ENCODE assay signal across 10 cellular contexts in genomic region chr14:106094654-106095189, GRCh38.
DNase-seq lines count a peak whose midpoint lies in the region; ATAC-seq and TF ChIP-seq lines count a peak whose summit lies in the region.
"Had no signal": no experiment of that assay in that cellular context is flagged by ENCODE, and none has a peak within 500 bp of the region (broad histone marks: within the 10 kb centered on the region; RNA-seq: fewer than 3 reads in every experiment).

No MANE protein-coding gene starts in this region.

- DNase-seq in COR-L47 (lab: John Stamatoyannopoulos, UW) (peak; percentile 17), neural crest cell (ENCODE audit: low read depth, low spot score) (no peak), left ventricle myocardium superior (no peak), neuronal stem cell (ENCODE audit: low spot score) (no peak)
- peak; percentile 89 for DNase-seq in activated CD4-positive, alpha-beta memory T cell treated with anti-CD3 and anti-CD28 coated beads for 36 hours
- DNase-seq: PC-3 had no signal

- H3K9ac ChIP-seq in neuronal stem cell (ENCODE audit: low read depth, low read length, poor library complexity) = no peak overlapping the region

- H2BK12ac ChIP-seq in neuronal stem cell (ENCODE audit: low read length) = no peak overlapping the region

- no peaks in the 10 kb centered on the region for H3K79me1 ChIP-seq in neuronal stem cell (ENCODE audit: low read depth, low read length)

- H3K27me3 Mint-ChIP-seq in activated CD4-positive, alpha-beta memory T cell treated with anti-CD3 and anti-CD28 coated beads for 36 hours = peaks cover 5% of the 10 kb centered on the region
- no peaks in the 10 kb centered on the region for H3K27me3 Mint-ChIP-seq in neural crest cell (ENCODE audit: low read depth)

- H3K4me3 ChIP-seq in neuronal stem cell (ENCODE audit: low read length in 2 of 2) = no peak overlapping the region
- H3K4me3 ChIP-seq: hepatocyte had no signal

- H3K4me3 Mint-ChIP-seq in activated CD4-positive, alpha-beta memory T cell treated with anti-CD3 and anti-CD28 coated beads for 36 hours = no peak overlapping the region
- no peak overlapping the region for H3K4me3 Mint-ChIP-seq in neural crest cell

- no peak overlapping the region for H3K4me2 ChIP-seq in neuronal stem cell (ENCODE audit: insufficient read depth, low read length, poor library complexity, severe bottlenecking)
- H3K4me2 ChIP-seq: hepatocyte had no signal

- H3K4ac ChIP-seq in neuronal stem cell (ENCODE audit: low read length) = no peak overlapping the region

- H3K23ac ChIP-seq in neuronal stem cell (ENCODE audit: low read depth, low read length, poor library complexity) = no peak overlapping the region

- no peaks in the 10 kb centered on the region for H3K9me3 Mint-ChIP-seq in activated CD4-positive, alpha-beta memory T cell treated with anti-CD3 and anti-CD28 coated beads for 36 hours
- peaks cover 2% of the 10 kb centered on the region for H3K9me3 Mint-ChIP-seq in neural crest cell

- no peak overlapping the region for H3K14ac ChIP-seq in neuronal stem cell (ENCODE audit: low read length)

- H3K4me1 Mint-ChIP-seq in activated CD4-positive, alpha-beta memory T cell treated with anti-CD3 and anti-CD28 coated beads for 36 hours (ENCODE audit: low read depth) = no peaks in the 10 kb centered on the region
- H3K4me1 Mint-ChIP-seq in neural crest cell = no peaks in the 10 kb centered on the region

- H2BK120ac ChIP-seq in neuronal stem cell (ENCODE audit: low read depth, low read length) = no peak overlapping the region

- no peak overlapping the region for H4K91ac ChIP-seq in neuronal stem cell (ENCODE audit: low read depth, low read length, poor library complexity)

- no peak overlapping the region for H3K27ac Mint-ChIP-seq in activated CD4-positive, alpha-beta memory T cell treated with anti-CD3 and anti-CD28 coated beads for 36 hours
- H3K27ac Mint-ChIP-seq in neural crest cell (ENCODE audit: unreplicated experiment) = no peak overlapping the region

- ATAC-seq in HG02759 (IDR thresholded peaks at IDR 0.05; ENCODE audit: unreplicated experiment) (peak; percentile 58), left ventricle myocardium superior (no peak), HG03108 (IDR thresholded peaks at IDR 0.05; ENCODE audit: unreplicated experiment) (no peak), GM18868 (IDR thresholded peaks at IDR 0.05; ENCODE audit: unreplicated experiment) (no peak)
- ATAC-seq: PC-3 had no signal

- H3K36me3 ChIP-seq in neuronal stem cell (replicated peaks in 1 of 2; ENCODE audit: control insufficient read depth in 2 of 2, insufficient read depth in 2 of 2, low read length in 2 of 2) = no peaks in the 10 kb centered on the region

- no peak overlapping the region for H2BK15ac ChIP-seq in neuronal stem cell (ENCODE audit: low read length)

- no peak overlapping the region for H3K18ac ChIP-seq in neuronal stem cell (ENCODE audit: low read length)

- no CpG with 5 or more reads among the region's 11 CpGs for WGBS in neuronal stem cell (ENCODE audit: extremely low coverage in 2 of 2, insufficient read length in 2 of 2, insufficient replicate concordance in 1 of 2), 2 donors

- peaks cover 0 to 7% of the 10 kb centered on the region in 2 donors for H3K9me3 ChIP-seq in neuronal stem cell (replicated peaks in 1 of 2; ENCODE audit: control insufficient read depth in 2 of 2, insufficient read depth in 1 of 2, low read depth in 1 of 2, low read length in 2 of 2)

- H3K27me3 ChIP-seq in neuronal stem cell (ENCODE audit: control insufficient read depth in 3 of 3, insufficient read depth in 3 of 3, low read depth in 1 of 3, low read length in 3 of 3) = no peaks in the 10 kb centered on the region
- H3K27me3 ChIP-seq: hepatocyte had no signal

- H2BK5ac ChIP-seq in neuronal stem cell (ENCODE audit: low read length) = no peak overlapping the region

- POLR2A ChIA-PET in activated CD4-positive, alpha-beta memory T cell treated with anti-CD3 and anti-CD28 coated beads for 36 hours (lab: Charles Lee) = no interaction called here

- no peaks in the 10 kb centered on the region for H3K4me1 ChIP-seq in neuronal stem cell (ENCODE audit: control insufficient read depth in 2 of 2, insufficient read depth in 1 of 2, low read depth in 1 of 2, low read length in 2 of 2)

- TF ChIP-seq CTCF in neural crest cell (conservative IDR thresholded peaks at IDR 0.05) = peak; percentile 20

- CTCF ChIA-PET in activated CD4-positive, alpha-beta memory T cell treated with anti-CD3 and anti-CD28 coated beads for 36 hours (lab: Charles Lee) = interaction anchor here (0.6 to 1.9 kb wide), 32 partner anchors 9 to 492 kb away, joined by 3 to 11 read pairs (median 4); no protein-coding TSS in a partner anchor

- no peak overlapping the region for H4K8ac ChIP-seq in neuronal stem cell (ENCODE audit: low read depth, low read length)

- no peaks in the 10 kb centered on the region for H3K36me3 Mint-ChIP-seq in activated CD4-positive, alpha-beta memory T cell treated with anti-CD3 and anti-CD28 coated beads for 36 hours
- H3K36me3 Mint-ChIP-seq in neural crest cell (ENCODE audit: low read depth) = no peaks in the 10 kb centered on the region

- H2AFZ ChIP-seq in neuronal stem cell (ENCODE audit: low read length) = no peak overlapping the region
- H2AFZ ChIP-seq: hepatocyte had no signal

- intact Hi-C loops in activated CD4-positive, alpha-beta memory T cell treated with anti-CD3 and anti-CD28 coated beads for 36 hours (cut with micrococcal nuclease) = no loop called here
- intact Hi-C loops in left ventricle myocardium superior (cut with micrococcal nuclease) = no loop called here

- no peak overlapping the region for H2AK5ac ChIP-seq in neuronal stem cell (ENCODE audit: low read depth, low read length)

- H3K27ac ChIP-seq in neuronal stem cell (replicated peaks; ENCODE audit: low read length) = no peak overlapping the region
- H3K27ac ChIP-seq: hepatocyte had no signal

Comparison
In these comparisons a context has a peak if more than half of its experiments do, and no peak if none do; other contexts are left out.
1. DNase-seq: peak in COR-L47 (single experiment) and activated CD4-positive, alpha-beta memory T cell treated with anti-CD3 and anti-CD28 coated beads for 36 hours (single experiment); none in neural crest cell (single experiment), left ventricle myocardium superior (single experiment) and neuronal stem cell (single experiment).